ENCODE assay signal across 10 cellular contexts in the genomic region with DNA sequence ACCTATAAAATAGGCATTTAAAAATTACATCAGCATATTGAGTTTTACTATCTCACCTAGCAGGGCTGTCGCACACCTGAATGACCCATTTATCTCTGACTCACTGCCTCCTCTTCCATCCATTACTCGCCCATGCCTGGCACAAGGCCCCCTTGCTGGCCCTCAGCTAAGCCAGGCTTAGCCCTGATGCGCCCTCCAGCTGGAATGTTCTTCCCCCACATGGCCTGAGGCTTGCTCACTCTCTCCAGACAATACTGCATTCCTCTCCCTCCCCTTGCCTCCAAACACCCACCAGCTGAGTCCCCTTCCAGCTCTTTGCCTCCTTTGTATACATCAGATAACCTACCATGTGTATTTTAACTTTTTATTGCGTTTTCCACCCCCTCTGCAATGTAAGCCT.
DNase-seq lines count a peak whose midpoint lies in the region; ATAC-seq and TF ChIP-seq lines count a peak whose summit lies in the region.
"Had no signal": no experiment of that assay in that cellular context is flagged by ENCODE, and none has a peak within 500 bp of the region (broad histone marks: within the 10 kb centered on the region; RNA-seq: fewer than 3 reads in every experiment).

No MANE protein-coding gene starts in this region.

- H3K4me3 ChIP-seq in WERI-Rb-1 (ENCODE audit: low read depth, low read length) = no peak overlapping the region

- peak overlapping the region; percentile 45 for H3K27ac ChIP-seq in WERI-Rb-1

- H3K4me1 Mint-ChIP-seq in stimulated activated memory B cell treated with anti-CD40 and anti-IgM and Interleukin-4, amounts not matched to agents 10 μg/mL and 1 μg/mL and 100 μg/mL, for 72 hours = peaks cover 70% of the 10 kb centered on the region
- peaks cover 37% of the 10 kb centered on the region for H3K4me1 Mint-ChIP-seq in T-helper 2 cell treated with Interferon-gamma antibody and Interleukin-4, amounts not matched to agents 5 μg/mL and 100 μg/mL, for 36 hours (ENCODE audit: low read depth)

- peak overlapping the region; percentile 7 for H3K27ac Mint-ChIP-seq in stimulated activated memory B cell treated with anti-CD40 and anti-IgM and Interleukin-4, amounts not matched to agents 10 μg/mL and 1 μg/mL and 100 μg/mL, for 72 hours
- no peak overlapping the region for H3K27ac Mint-ChIP-seq in T-helper 2 cell treated with Interferon-gamma antibody and Interleukin-4, amounts not matched to agents 5 μg/mL and 100 μg/mL, for 36 hours

- TF ChIP-seq CTCF in WERI-Rb-1 (IDR thresholded peaks at IDR 0.05; ENCODE audit: low read depth, low read length) = no peak

- no peak for ATAC-seq in stimulated activated memory B cell treated with anti-CD40 and anti-IgM and Interleukin-4, amounts not matched to agents 10 μg/mL and 1 μg/mL and 100 μg/mL, for 72 hours
- no peak for ATAC-seq in HG02798 (IDR thresholded peaks at IDR 0.05; ENCODE audit: poor library complexity, unreplicated experiment)
- ATAC-seq in HG03196 (IDR thresholded peaks at IDR 0.05; ENCODE audit: unreplicated experiment) = no peak

- H3K9me3 Mint-ChIP-seq in stimulated activated memory B cell treated with anti-CD40 and anti-IgM and Interleukin-4, amounts not matched to agents 10 μg/mL and 1 μg/mL and 100 μg/mL, for 72 hours = no peaks in the 10 kb centered on the region
- no peaks in the 10 kb centered on the region for H3K9me3 Mint-ChIP-seq in T-helper 2 cell treated with Interferon-gamma antibody and Interleukin-4, amounts not matched to agents 5 μg/mL and 100 μg/mL, for 36 hours

- H3K36me3 Mint-ChIP-seq in stimulated activated memory B cell treated with anti-CD40 and anti-IgM and Interleukin-4, amounts not matched to agents 10 μg/mL and 1 μg/mL and 100 μg/mL, for 72 hours = peaks cover 32% of the 10 kb centered on the region
- peaks cover 47% of the 10 kb centered on the region for H3K36me3 Mint-ChIP-seq in T-helper 2 cell treated with Interferon-gamma antibody and Interleukin-4, amounts not matched to agents 5 μg/mL and 100 μg/mL, for 36 hours (ENCODE audit: low read depth)

- no peaks in the 10 kb centered on the region for H3K27me3 ChIP-seq in WERI-Rb-1 (ENCODE audit: insufficient read depth, low read depth, severe bottlenecking)

- DNase-seq in HCEC 1CT = peak; percentile 24
- peak; percentile 82 for DNase-seq in WERI-Rb-1
- DNase-seq in iPS-NIHi7 (ENCODE audit: extremely low spot score) = peak; percentile 54
- no peak for DNase-seq in germinal center (ENCODE audit: low spot score)
- DNase-seq in T-helper 2 cell treated with Interferon-gamma antibody and Interleukin-4, amounts not matched to agents 5 μg/mL and 100 μg/mL, for 36 hours (ENCODE audit: low spot score) = no peak
- DNase-seq: KBM-7, T-helper 1 cell had no signal

- peaks cover 47% of the 10 kb centered on the region for H3K36me3 ChIP-seq in WERI-Rb-1

- no peaks in the 10 kb centered on the region for H3K27me3 Mint-ChIP-seq in stimulated activated memory B cell treated with anti-CD40 and anti-IgM and Interleukin-4, amounts not matched to agents 10 μg/mL and 1 μg/mL and 100 μg/mL, for 72 hours
- H3K27me3 Mint-ChIP-seq in T-helper 2 cell treated with Interferon-gamma antibody and Interleukin-4, amounts not matched to agents 5 μg/mL and 100 μg/mL, for 36 hours (ENCODE audit: low read depth) = no peaks in the 10 kb centered on the region

- H3K4me3 Mint-ChIP-seq in stimulated activated memory B cell treated with anti-CD40 and anti-IgM and Interleukin-4, amounts not matched to agents 10 μg/mL and 1 μg/mL and 100 μg/mL, for 72 hours = no peak overlapping the region
- no peak overlapping the region for H3K4me3 Mint-ChIP-seq in T-helper 2 cell treated with Interferon-gamma antibody and Interleukin-4, amounts not matched to agents 5 μg/mL and 100 μg/mL, for 36 hours

- H3K9me3 ChIP-seq in WERI-Rb-1 (ENCODE audit: severe bottlenecking) = no peaks in the 10 kb centered on the region

Comparison
In these comparisons a context has a peak if more than half of its experiments do, and no peak if none do; other contexts are left out.
1. DNase-seq: peak in HCEC 1CT (single experiment), WERI-Rb-1 (single experiment) and iPS-NIHi7 (single experiment); none in germinal center (single experiment) and T-helper 2 cell treated with Interferon-gamma antibody and Interleukin-4, amounts not matched to agents 5 μg/mL and 100 μg/mL, for 36 hours (single experiment).